Comparison of ENCODE assay signal across 24 cellular contexts in genomic region chr13:106479849-106480400, GRCh38. TPM values are rescaled to one million over a fixed set of nuclear protein-coding genes. Genes with fewer than 3 reads are reported as not detected.
DNase-seq lines count a peak whose midpoint lies in the region; ATAC-seq and TF ChIP-seq lines count a peak whose summit lies in the region.
"Had no signal": no experiment of that assay in that cellular context is flagged by ENCODE, and none has a peak within 500 bp of the region (broad histone marks: within the 10 kb centered on the region; RNA-seq: fewer than 3 reads in every experiment).

No MANE protein-coding gene starts in this region.

- no peaks in the 10 kb centered on the region for H3K9me3 Mint-ChIP-seq in endodermal cell

- peaks cover 0 to 14% (median 6%) of the 10 kb centered on the region in 11 experiments; a peak in 12 of 22 replicates for H3K9me3 ChIP-seq in BLaER1 treated with 17β-estradiol and CSF1 and Interleukin-3, amounts not matched to agents 10 nM and 100 nM (replicated peaks in 1 of 11)
- no peaks in the 10 kb centered on the region for H3K9me3 ChIP-seq in ascending aorta
- H3K9me3 ChIP-seq in endodermal cell (ENCODE audit: control insufficient read depth, low read length): peaks cover 6% of the 10 kb centered on the region
- no peaks in the 10 kb centered on the region for H3K9me3 ChIP-seq in SJCRH30 (replicated peaks)
- H3K9me3 ChIP-seq: Peyer's patch had no signal

- H4K20me1 ChIP-seq in BLaER1 treated with 17β-estradiol and CSF1 and Interleukin-3, amounts not matched to agents 10 nM and 100 nM: no peaks in the 10 kb centered on the region

- no peak for DNase-seq in ascending aorta (ENCODE audit: low spot score in 2 of 2)
- no peak for DNase-seq in endodermal cell
- DNase-seq in smooth muscle cell of the brain vasculature (ENCODE audit: low read depth, low spot score): peak; percentile 83
- no peak for DNase-seq in activated T-cell treated with anti-CD3 and anti-CD28 coated beads, Interleukin-2, amount 50 U/mL, for 48 hours
- no peak for DNase-seq in NCI-H146 (lab: John Stamatoyannopoulos, UW)
- DNase-seq in SJCRH30: no peak
- DNase-seq: 8988T; C1 segment of cervical spinal cord; Calu3; CD8-positive, alpha-beta T cell; DMS153; GM23248; KBM-7; MM.1S; NCI-H1092; NCI-H1436 treated with DMSO at 0.1 percent for 48 hours; NCI-H2029 treated with DMSO at 0.1 percent for 48 hours; NCI-H2171; NCI-H345; NCI-H524 treated with DMSO at 0.1 percent for 48 hours; NCI-H82; Peyer's patch had no signal

- no peak overlapping the region for H3K4me3 Mint-ChIP-seq in endodermal cell
- H3K4me3 Mint-ChIP-seq: CD8-positive, alpha-beta T cell had no signal

- peaks cover 24% of the 10 kb centered on the region for H3K27me3 Mint-ChIP-seq in endodermal cell (ENCODE audit: insufficient read depth)

- intact Hi-C loops in ascending aorta (cut with DNase I): loop anchor here (10.0 kb wide), 1 partner anchor 555 kb away; no protein-coding TSS in a partner anchor

- H3K4me1 ChIP-seq in BLaER1 treated with 17β-estradiol and CSF1 and Interleukin-3, amounts not matched to agents 10 nM and 100 nM: peaks cover 12 to 43% (median 27%) of the 10 kb centered on the region in 10 experiments; a peak in 18 of 20 replicates
- H3K4me1 ChIP-seq in ascending aorta (peaks cover 3 to 22% of the 10 kb centered on the region in 2 donors), endodermal cell (ENCODE audit: control insufficient read depth, insufficient read depth, low read length) (no peaks in the 10 kb centered on the region), SJCRH30 (no peaks in the 10 kb centered on the region)

- peak overlapping the region in 2 of 11 experiments; percentile 12 to 27; a peak in 1 of 22 replicates for H3K27ac ChIP-seq in BLaER1 treated with 17β-estradiol and CSF1 and Interleukin-3, amounts not matched to agents 10 nM and 100 nM
- H3K27ac ChIP-seq in ascending aorta (peak overlapping the region; percentile 57 to 71), endodermal cell (ENCODE audit: low read depth, low read length) (no peak overlapping the region), SJCRH30 (no peak overlapping the region)
- H3K27ac ChIP-seq: GM23248, Peyer's patch had no signal

- peak overlapping the region; percentile 20 for H3K27ac Mint-ChIP-seq in endodermal cell
- H3K27ac Mint-ChIP-seq: CD8-positive, alpha-beta T cell had no signal

- TF ChIP-seq CTCF in ascending aorta (IDR thresholded peaks at IDR 0.05): no peak
- TF ChIP-seq CTCF in endodermal cell (conservative IDR thresholded peaks at IDR 0.05): no peak

- H3K27me3 ChIP-seq in BLaER1 treated with 17β-estradiol and CSF1 and Interleukin-3, amounts not matched to agents 10 nM and 100 nM: no peaks in the 10 kb centered on the region
- no peaks in the 10 kb centered on the region for H3K27me3 ChIP-seq in ascending aorta
- no peaks in the 10 kb centered on the region for H3K27me3 ChIP-seq in endodermal cell (ENCODE audit: control insufficient read depth, insufficient read depth, low read length, poor library complexity, severe bottlenecking)
- H3K27me3 ChIP-seq in SJCRH30: no peaks in the 10 kb centered on the region
- H3K27me3 ChIP-seq: Peyer's patch had no signal

- no peaks in the 10 kb centered on the region for H3K36me3 Mint-ChIP-seq in endodermal cell (ENCODE audit: low read depth)
- H3K36me3 Mint-ChIP-seq: CD8-positive, alpha-beta T cell had no signal

- H3K4me1 Mint-ChIP-seq in endodermal cell: peaks cover 10% of the 10 kb centered on the region

- ATAC-seq in HG03135 (IDR thresholded peaks at IDR 0.05; ENCODE audit: unreplicated experiment): no peak
- ATAC-seq: CD8-positive, alpha-beta T cell had no signal

- H3K4me2 ChIP-seq in BLaER1 treated with 17β-estradiol and CSF1 and Interleukin-3, amounts not matched to agents 10 nM and 100 nM: peak overlapping the region in 8 of 11 experiments; percentile 24 to 80 (median 48); a peak in 13 of 22 replicates

- H3K36me3 ChIP-seq in BLaER1 treated with 17β-estradiol and CSF1 and Interleukin-3, amounts not matched to agents 10 nM and 100 nM: no peaks in the 10 kb centered on the region
- no peaks in the 10 kb centered on the region for H3K36me3 ChIP-seq in ascending aorta
- no peaks in the 10 kb centered on the region for H3K36me3 ChIP-seq in endodermal cell (ENCODE audit: control insufficient read depth, insufficient read depth, low read length)
- H3K36me3 ChIP-seq in SJCRH30: no peaks in the 10 kb centered on the region
- H3K36me3 ChIP-seq: Peyer's patch had no signal

- H3K9ac ChIP-seq in BLaER1 treated with 17β-estradiol and CSF1 and Interleukin-3, amounts not matched to agents 10 nM and 100 nM: no peak overlapping the region
- no peak overlapping the region for H3K9ac ChIP-seq in endodermal cell (ENCODE audit: extremely low read depth, low read length, poor library complexity, severe bottlenecking)
- H3K9ac ChIP-seq: GM23248 had no signal

- 93 to 94% methylated on average over 16 to 20 of the region's 20 CpGs for WGBS in endodermal cell (ENCODE audit: insufficient coverage in 1 of 2, insufficient read length in 1 of 2), 2 experiments

- no peak overlapping the region for H3K4me3 ChIP-seq in BLaER1 treated with 17β-estradiol and CSF1 and Interleukin-3, amounts not matched to agents 10 nM and 100 nM
- H3K4me3 ChIP-seq in ascending aorta: no peak overlapping the region
- H3K4me3 ChIP-seq in endodermal cell (ENCODE audit: low read length): no peak overlapping the region
- H3K4me3 ChIP-seq in SJCRH30: no peak overlapping the region
- H3K4me3 ChIP-seq: GM23248, Peyer's patch had no signal

RNA-seq across cellular contexts. Expression of gene EFNB2, which starts 55.5 kb away (rescaled TPM):
- 38.0 TPM for total RNA-seq in ascending aorta
- total RNA-seq in endodermal cell: 1 to 10 TPM in 1 of 2 donors, under 1 TPM in 1; 0.84 to 3.1 TPM
- polyA plus RNA-seq in endodermal cell (2013, experiment 1 of 2): 133 TPM
- polyA plus RNA-seq in endodermal cell (2013, experiment 2 of 2): 126 TPM
- total RNA-seq in SJCRH30 (2014; rRNA removed; shearing (Covaris generic)): 18.0 and 19.0 TPM in 2 replicates

Comparison
In these comparisons a context has a peak if more than half of its experiments do, and no peak if none do; other contexts are left out.
1. H3K27ac ChIP-seq: peak in ascending aorta (2 of 2); none in endodermal cell (single experiment) and SJCRH30 (single experiment).